Comparison of ENCODE assay signal across 11 cellular contexts in genomic region chr10:133087679-133088523, GRCh38. TPM values are rescaled to one million over a fixed set of nuclear protein-coding genes. Genes with fewer than 3 reads are reported as not detected.
DNase-seq lines count a peak whose midpoint lies in the region; ATAC-seq and TF ChIP-seq lines count a peak whose summit lies in the region.
"Had no signal": no experiment of that assay in that cellular context is flagged by ENCODE, and none has a peak within 500 bp of the region (broad histone marks: within the 10 kb centered on the region; RNA-seq: fewer than 3 reads in every experiment).

ADGRA1 (plus strand) TSS chr10:133087924; CDS start chr10:133088910, 986 bp downstream.

- TF ChIP-seq CTCF in gastrocnemius medialis (IDR thresholded peaks at IDR 0.05 in 4 of 5, conservative IDR thresholded peaks at IDR 0.05 in 1 of 5) (no peak), gastroesophageal sphincter (IDR thresholded peaks at IDR 0.05) (no peak)

- POLR2A ChIA-PET in naive thymus-derived CD4-positive, alpha-beta T cell (lab: Charles Lee) = no interaction called here

- no peaks in the 10 kb centered on the region for H3K9me3 ChIP-seq in SK-N-MC (ENCODE audit: low read depth, low read length)
- no peaks in the 10 kb centered on the region for H3K9me3 ChIP-seq in iPS-18a (ENCODE audit: control insufficient read depth, low read depth, low read length)
- H3K9me3 ChIP-seq in gastrocnemius medialis = no peaks in the 10 kb centered on the region
- no peaks in the 10 kb centered on the region for H3K9me3 ChIP-seq in gastroesophageal sphincter
- H3K9me3 ChIP-seq in naive thymus-derived CD4-positive, alpha-beta T cell (ENCODE audit: control insufficient read depth in 2 of 3, low read length in 3 of 3) = no peaks in the 10 kb centered on the region

- TF ChIP-seq POLR2A in gastrocnemius medialis (IDR thresholded peaks at IDR 0.05) (no peak), gastroesophageal sphincter (IDR thresholded peaks at IDR 0.05) (no peak)

- 3% methylated on average over 15 of the region's 114 CpGs; no CpG with 5 or more reads in 1 of the 2 donors for WGBS in gastroesophageal sphincter (ENCODE audit: low coverage in 1 of 2), 2 donors

- in situ Hi-C loops in gastrocnemius medialis (cut with MboI; ENCODE audit: low sequenced_read_pairs in 4 of 4) = no loop called here

- TF ChIP-seq EP300 in gastroesophageal sphincter (IDR thresholded peaks at IDR 0.05) = no peak

- H3K9ac ChIP-seq in SK-N-MC (ENCODE audit: insufficient read length) (peak within 1 kb of the TSS; percentile 20), iPS-18a (ENCODE audit: low read length) (no peak within 1 kb of the TSS)

- peaks cover 0 to 3% (median 0%) of the 10 kb centered on the region in 7 donors for H3K4me1 Mint-ChIP-seq in naive thymus-derived CD4-positive, alpha-beta T cell

- H3K4me3 Mint-ChIP-seq in naive thymus-derived CD4-positive, alpha-beta T cell = peak within 1 kb of the TSS in 5 of 10 donors; percentile 25 to 65 (median 30)

- no peaks in the 10 kb centered on the region for H3K36me3 Mint-ChIP-seq in naive thymus-derived CD4-positive, alpha-beta T cell

- peaks cover 52% of the 10 kb centered on the region for H3K27me3 ChIP-seq in iPS-18a (ENCODE audit: control insufficient read depth, insufficient read depth, low read length)
- peaks cover 46 to 60% (median 51%) of the 10 kb centered on the region in 3 donors for H3K27me3 ChIP-seq in gastrocnemius medialis
- H3K27me3 ChIP-seq in gastroesophageal sphincter = peaks cover 93% of the 10 kb centered on the region
- H3K27me3 ChIP-seq in naive thymus-derived CD4-positive, alpha-beta T cell (ENCODE audit: control insufficient read depth in 2 of 2, insufficient read depth in 2 of 2, low read length in 2 of 2) = no peaks in the 10 kb centered on the region

- peak in 1 of 2 donors; percentile 53 for ATAC-seq in gastrocnemius medialis
- no peak for ATAC-seq in GM19452 (IDR thresholded peaks at IDR 0.05; ENCODE audit: unreplicated experiment)
- ATAC-seq in gastroesophageal sphincter = no peak
- ATAC-seq in naive thymus-derived CD4-positive, alpha-beta T cell = no peak

- CTCF ChIA-PET in naive thymus-derived CD4-positive, alpha-beta T cell (lab: Charles Lee) = no interaction called here

- no peaks in the 10 kb centered on the region for H3K9me3 Mint-ChIP-seq in naive thymus-derived CD4-positive, alpha-beta T cell

- intact Hi-C loops in gastrocnemius medialis (cut with DNase I; ENCODE audit: low total_unique reads) = loop anchor here (2.0 kb wide), 1 partner anchor 31 kb away; no protein-coding TSS in a partner anchor
- intact Hi-C loops in naive thymus-derived CD4-positive, alpha-beta T cell (cut with micrococcal nuclease) = no loop called here

- H3K4me3 ChIP-seq in SK-N-MC (peak within 1 kb of the TSS; percentile 75), iPS-18a (ENCODE audit: low read length) (peak within 1 kb of the TSS; percentile 53), gastrocnemius medialis (peak within 1 kb of the TSS; percentile 25 to 29 (median 28)), gastroesophageal sphincter (peak within 1 kb of the TSS in 1 of 2 donors; percentile 37)
- H3K4me3 ChIP-seq in naive thymus-derived CD4-positive, alpha-beta T cell (ENCODE audit: low read length) = no peak within 1 kb of the TSS

- DNase-seq in NCI-H2171 treated with DMSO at 0.1 percent for 48 hours (lab: John Stamatoyannopoulos, UW) (peak; percentile 12), NCI-H2171 (lab: John Stamatoyannopoulos, UW) (no peak), SK-N-MC (ENCODE audit: low read depth, low spot score) (no peak), gastrocnemius medialis (no peak)
- no peak for DNase-seq in naive thymus-derived CD4-positive, alpha-beta T cell
- DNase-seq: activated CD8-positive, alpha-beta memory T cell treated with anti-CD3 and anti-CD28 coated beads for 24 hours; cerebellar nuclear complex had no signal

- H3K27ac ChIP-seq in SK-N-MC (no peak within 1 kb of the TSS), iPS-18a (ENCODE audit: low read length) (no peak within 1 kb of the TSS), gastrocnemius medialis (no peak within 1 kb of the TSS), gastroesophageal sphincter (no peak within 1 kb of the TSS)
- H3K27ac ChIP-seq in naive thymus-derived CD4-positive, alpha-beta T cell (ENCODE audit: low read depth, low read length) = no peak within 1 kb of the TSS

- H3K27me3 Mint-ChIP-seq in naive thymus-derived CD4-positive, alpha-beta T cell = peaks cover 15 to 32% (median 20%) of the 10 kb centered on the region in 5 donors

- no peak within 1 kb of the TSS for H3K27ac Mint-ChIP-seq in naive thymus-derived CD4-positive, alpha-beta T cell

- H3K4me1 ChIP-seq in iPS-18a (ENCODE audit: control insufficient read depth, low read depth, low read length) (no peaks in the 10 kb centered on the region), gastrocnemius medialis (peaks cover 3% of the 10 kb centered on the region in 2 donors), gastroesophageal sphincter (peaks cover 0 to 17% (median 0%) of the 10 kb centered on the region in 3 donors)
- no peaks in the 10 kb centered on the region for H3K4me1 ChIP-seq in naive thymus-derived CD4-positive, alpha-beta T cell (ENCODE audit: control insufficient read depth in 2 of 2, insufficient read depth in 2 of 2, low read length in 2 of 2)

- H3K36me3 ChIP-seq in SK-N-MC (ENCODE audit: insufficient read depth, low read length) (no peaks in the 10 kb centered on the region), iPS-18a (ENCODE audit: control insufficient read depth, low read depth, low read length) (no peaks in the 10 kb centered on the region), gastrocnemius medialis (no peaks in the 10 kb centered on the region), gastroesophageal sphincter (no peaks in the 10 kb centered on the region)
- no peaks in the 10 kb centered on the region for H3K36me3 ChIP-seq in naive thymus-derived CD4-positive, alpha-beta T cell (ENCODE audit: control insufficient read depth in 2 of 3, insufficient read depth in 3 of 3, low read length in 3 of 3)

RNA-seq across cellular contexts. Expression of gene ADGRA1, which starts in this region (rescaled TPM):
- total RNA-seq in gastrocnemius medialis (not detected), gastroesophageal sphincter (under 1 TPM in 1 of 4 donors, not detected in 3; 0.13 TPM)
- not detected for total RNA-seq in naive thymus-derived CD4-positive, alpha-beta T cell
- not detected for polyA plus RNA-seq in naive thymus-derived CD4-positive, alpha-beta T cell
- total RNA-seq: SK-MEL-5 had no signal
